1 cellular context compared by ENCODE assay signal in genomic region chr20:46709055-46709458, GRCh38.
TF ChIP-seq lines count a peak whose summit lies in the region.

No MANE protein-coding gene starts in this region.

TF ChIP-seq in HepG2, 621 proteins besides CTCF, POLR2A, EP300 and RAD21 (continued from another document and continues in another):
- TF ChIP-seq CC2D1A (CRISPR knock-in tag; IDR thresholded peaks at IDR 0.05) (no peak), KLF11 (CRISPR knock-in tag; IDR thresholded peaks at IDR 0.05) (peak; percentile 13; the same call in 1 of the 2 replicates), ZNF101 (CRISPR knock-in tag; IDR thresholded peaks at IDR 0.05; ENCODE audit: borderline replicate concordance, low read depth) (no peak), BORCS8-MEF2B (CRISPR knock-in tag; IDR thresholded peaks at IDR 0.05) (0 out of 2 replicates have a peak, but pooled peaks have one; percentile 4), RXRA (CRISPR knock-in tag; IDR thresholded peaks at IDR 0.05) (no peak), ZNF672 (CRISPR knock-in tag; IDR thresholded peaks at IDR 0.05) (no peak), TRIM24 (CRISPR knock-in tag; IDR thresholded peaks at IDR 0.05) (no peak), TAF1 (CRISPR knock-in tag; IDR thresholded peaks at IDR 0.05) (no peak), ATRX (CRISPR knock-in tag; IDR thresholded peaks at IDR 0.05; ENCODE audit: borderline replicate concordance) (no peak), ZNF292 (CRISPR knock-in tag; IDR thresholded peaks at IDR 0.05; ENCODE audit: borderline replicate concordance, low read depth) (0 out of 2 replicates have a peak, but pooled peaks have one; percentile 12), ZEB1 (IDR thresholded peaks at IDR 0.05; ENCODE audit: insufficient replicate concordance, low read depth) (no peak), ZNF678 (CRISPR knock-in tag; IDR thresholded peaks at IDR 0.05) (no peak), CBX5 (CRISPR knock-in tag; IDR thresholded peaks at IDR 0.05; ENCODE audit: borderline replicate concordance) (no peak), IRF2 (CRISPR knock-in tag; IDR thresholded peaks at IDR 0.05) (0 out of 2 replicates have a peak, but pooled peaks have one; percentile 3), NFE2L1 (CRISPR knock-in tag; IDR thresholded peaks at IDR 0.05; ENCODE audit: borderline replicate concordance) (no peak), MED8 (CRISPR knock-in tag; IDR thresholded peaks at IDR 0.05; ENCODE audit: insufficient replicate concordance) (no peak), ZNF207 (IDR thresholded peaks at IDR 0.05; ENCODE audit: borderline replicate concordance) (no peak), NCOA5 (CRISPR knock-in tag; IDR thresholded peaks at IDR 0.05) (no peak), FOXA1 (IDR thresholded peaks at IDR 0.05) (no peak), FOXA1 (CRISPR knock-in tag; IDR thresholded peaks at IDR 0.05) (no peak), GABPA (IDR thresholded peaks at IDR 0.05; ENCODE audit: low read depth, low read length) (no peak), GABPA (CRISPR knock-in tag; IDR thresholded peaks at IDR 0.05; ENCODE audit: low read depth) (no peak), HNRNPK (IDR thresholded peaks at IDR 0.05; ENCODE audit: low read depth, low read length, poor library complexity, severe bottlenecking) (no peak), ZNF629 (CRISPR knock-in tag; conservative IDR thresholded peaks at IDR 0.05) (no peak), NFE2 (CRISPR knock-in tag; IDR thresholded peaks at IDR 0.05) (no peak), CREBL2 (CRISPR knock-in tag; IDR thresholded peaks at IDR 0.05; ENCODE audit: borderline replicate concordance) (no peak), HDAC6 (IDR thresholded peaks at IDR 0.05; ENCODE audit: low read depth, low read length) (no peak), ZNF30 (CRISPR knock-in tag; IDR thresholded peaks at IDR 0.05) (no peak), ZNF780A (CRISPR knock-in tag; IDR thresholded peaks at IDR 0.05) (0 out of 2 replicates have a peak, but pooled peaks have one; percentile 21), ZNF567 (CRISPR knock-in tag; IDR thresholded peaks at IDR 0.05; ENCODE audit: borderline replicate concordance) (no peak), ZNF816 (CRISPR knock-in tag; IDR thresholded peaks at IDR 0.05; ENCODE audit: borderline replicate concordance) (no peak), ERF (CRISPR knock-in tag; IDR thresholded peaks at IDR 0.05) (no peak), FOXO1 (CRISPR knock-in tag; IDR thresholded peaks at IDR 0.05) (no peak), ZNF556 (CRISPR knock-in tag; IDR thresholded peaks at IDR 0.05; ENCODE audit: borderline replicate concordance) (no peak), RBM39 (IDR thresholded peaks at IDR 0.05; ENCODE audit: low read depth, low read length, poor library complexity, severe bottlenecking) (peak; percentile 22), ATM (IDR thresholded peaks at IDR 0.05; ENCODE audit: borderline replicate concordance) (no peak), FOSL1 (CRISPR knock-in tag; IDR thresholded peaks at IDR 0.05; ENCODE audit: borderline replicate concordance) (no peak), RARG (CRISPR knock-in tag; IDR thresholded peaks at IDR 0.05; ENCODE audit: low read depth) (no peak), SPEN (CRISPR knock-in tag; IDR thresholded peaks at IDR 0.05; ENCODE audit: low read depth) (no peak), MAFG (CRISPR knock-in tag; IDR thresholded peaks at IDR 0.05) (no peak), ARHGAP35 (CRISPR knock-in tag; IDR thresholded peaks at IDR 0.05; ENCODE audit: borderline replicate concordance) (no peak; the same call in 1 of the 2 replicates), ZNF775 (CRISPR knock-in tag; IDR thresholded peaks at IDR 0.05; ENCODE audit: borderline replicate concordance) (no peak), MTERF4 (CRISPR knock-in tag; IDR thresholded peaks at IDR 0.05) (0 out of 2 replicates have a peak, but pooled peaks have one; percentile 30), STAT5B (CRISPR knock-in tag; IDR thresholded peaks at IDR 0.05) (no peak), SKIL (CRISPR knock-in tag; IDR thresholded peaks at IDR 0.05; ENCODE audit: borderline replicate concordance) (no peak; the same call in 1 of the 2 replicates), KDM1A (CRISPR knock-in tag; IDR thresholded peaks at IDR 0.05) (no peak), PHF20 (CRISPR knock-in tag; IDR thresholded peaks at IDR 0.05) (no peak), ZNF124 (CRISPR knock-in tag; IDR thresholded peaks at IDR 0.05) (no peak), ZNF652 (CRISPR knock-in tag; IDR thresholded peaks at IDR 0.05; ENCODE audit: borderline replicate concordance, low read depth) (no peak), ZNF614 (CRISPR knock-in tag; IDR thresholded peaks at IDR 0.05; ENCODE audit: borderline replicate concordance) (no peak), LRRFIP1 (CRISPR knock-in tag; conservative IDR thresholded peaks at IDR 0.05) (no peak), AKAP8 (CRISPR knock-in tag; IDR thresholded peaks at IDR 0.05) (no peak)
- TF ChIP-seq, protein P1, sequence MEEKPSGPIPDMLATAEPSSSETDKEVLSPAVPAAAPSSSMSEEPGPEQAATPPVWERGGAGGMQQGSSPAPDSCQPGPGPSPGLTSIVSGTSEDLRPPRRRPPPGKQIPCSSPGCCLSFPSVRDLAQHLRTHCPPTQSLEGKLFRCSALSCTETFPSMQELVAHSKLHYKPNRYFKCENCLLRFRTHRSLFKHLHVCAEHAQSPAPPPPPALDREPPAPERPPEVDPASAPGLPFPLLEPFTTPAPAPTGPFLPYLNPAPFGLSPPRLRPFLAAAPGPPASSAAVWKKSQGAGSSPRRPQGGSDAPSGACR (CRISPR knock-in tag; IDR thresholded peaks at IDR 0.05): peak; percentile 3; the same call in 1 of the 2 replicates
- TF ChIP-seq, protein P2, sequence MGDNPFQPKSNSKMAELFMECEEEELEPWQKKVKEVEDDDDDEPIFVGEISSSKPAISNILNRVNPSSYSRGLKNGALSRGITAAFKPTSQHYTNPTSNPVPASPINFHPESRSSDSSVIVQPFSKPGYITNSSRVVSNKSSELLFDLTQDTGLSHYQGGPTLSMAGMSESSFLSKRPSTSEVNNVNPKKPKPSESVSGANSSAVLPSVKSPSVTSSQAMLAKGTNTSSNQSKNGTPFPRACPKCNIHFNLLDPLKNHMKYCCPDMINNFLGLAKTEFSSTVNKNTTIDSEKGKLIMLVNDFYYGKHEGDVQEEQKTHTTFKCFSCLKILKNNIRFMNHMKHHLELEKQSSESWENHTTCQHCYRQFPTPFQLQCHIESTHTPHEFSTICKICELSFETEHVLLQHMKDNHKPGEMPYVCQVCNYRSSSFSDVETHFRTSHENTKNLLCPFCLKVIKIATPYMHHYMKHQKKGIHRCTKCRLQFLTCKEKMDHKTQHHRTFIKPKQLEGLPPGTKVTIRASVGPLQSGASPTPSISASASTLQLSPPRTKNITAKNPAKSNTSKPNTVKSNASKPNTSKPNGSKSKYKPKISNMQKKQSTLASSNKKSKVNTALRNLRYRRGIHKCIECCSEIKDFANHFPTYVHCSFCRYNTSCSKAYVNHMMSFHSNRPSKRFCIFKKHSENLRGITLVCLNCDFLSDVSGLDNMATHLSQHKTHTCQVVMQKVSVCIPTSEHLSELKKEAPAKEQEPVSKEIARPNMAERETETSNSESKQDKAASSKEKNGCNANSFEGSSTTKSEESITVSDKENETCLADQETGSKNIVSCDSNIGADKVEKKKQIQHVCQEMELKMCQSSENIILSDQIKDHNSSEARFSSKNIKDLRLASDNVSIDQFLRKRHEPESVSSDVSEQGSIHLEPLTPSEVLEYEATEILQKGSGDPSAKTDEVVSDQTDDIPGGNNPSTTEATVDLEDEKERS (CRISPR knock-in tag; IDR thresholded peaks at IDR 0.05): 0 out of 2 replicates have a peak, but pooled peaks have one; percentile 11
- TF ChIP-seq, protein P3, sequence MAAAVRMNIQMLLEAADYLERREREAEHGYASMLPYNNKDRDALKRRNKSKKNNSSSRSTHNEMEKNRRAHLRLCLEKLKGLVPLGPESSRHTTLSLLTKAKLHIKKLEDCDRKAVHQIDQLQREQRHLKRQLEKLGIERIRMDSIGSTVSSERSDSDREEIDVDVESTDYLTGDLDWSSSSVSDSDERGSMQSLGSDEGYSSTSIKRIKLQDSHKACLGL (CRISPR knock-in tag; IDR thresholded peaks at IDR 0.05): no peak
- TF ChIP-seq, protein P4, sequence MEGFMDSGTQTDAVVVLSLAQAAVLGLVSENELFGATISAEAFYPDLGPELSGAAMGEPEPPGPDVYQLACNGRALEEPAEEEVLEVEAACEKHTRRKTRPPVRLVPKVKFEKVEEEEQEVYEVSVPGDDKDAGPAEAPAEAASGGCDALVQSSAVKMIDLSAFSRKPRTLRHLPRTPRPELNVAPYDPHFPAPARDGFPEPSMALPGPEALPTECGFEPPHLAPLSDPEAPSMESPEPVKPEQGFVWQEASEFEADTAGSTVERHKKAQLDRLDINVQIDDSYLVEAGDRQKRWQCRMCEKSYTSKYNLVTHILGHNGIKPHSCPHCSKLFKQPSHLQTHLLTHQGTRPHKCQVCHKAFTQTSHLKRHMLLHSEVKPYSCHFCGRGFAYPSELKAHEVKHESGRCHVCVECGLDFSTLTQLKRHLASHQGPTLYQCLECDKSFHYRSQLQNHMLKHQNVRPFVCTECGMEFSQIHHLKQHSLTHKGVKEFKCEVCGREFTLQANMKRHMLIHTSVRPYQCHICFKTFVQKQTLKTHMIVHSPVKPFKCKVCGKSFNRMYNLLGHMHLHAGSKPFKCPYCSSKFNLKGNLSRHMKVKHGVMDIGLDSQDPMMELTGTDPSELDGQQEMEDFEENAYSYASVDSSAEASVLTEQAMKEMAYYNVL (CRISPR knock-in tag; IDR thresholded peaks at IDR 0.05; ENCODE audit: borderline replicate concordance): no peak
- TF ChIP-seq, protein P5, sequence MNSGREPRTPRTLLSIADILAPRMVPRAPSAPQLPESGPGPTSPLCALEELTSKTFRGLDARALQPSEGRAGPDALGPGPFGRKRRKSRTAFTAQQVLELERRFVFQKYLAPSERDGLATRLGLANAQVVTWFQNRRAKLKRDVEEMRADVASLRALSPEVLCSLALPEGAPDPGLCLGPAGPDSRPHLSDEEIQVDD (CRISPR knock-in tag; IDR thresholded peaks at IDR 0.05; ENCODE audit: borderline replicate concordance): no peak
- TF ChIP-seq, protein P6, sequence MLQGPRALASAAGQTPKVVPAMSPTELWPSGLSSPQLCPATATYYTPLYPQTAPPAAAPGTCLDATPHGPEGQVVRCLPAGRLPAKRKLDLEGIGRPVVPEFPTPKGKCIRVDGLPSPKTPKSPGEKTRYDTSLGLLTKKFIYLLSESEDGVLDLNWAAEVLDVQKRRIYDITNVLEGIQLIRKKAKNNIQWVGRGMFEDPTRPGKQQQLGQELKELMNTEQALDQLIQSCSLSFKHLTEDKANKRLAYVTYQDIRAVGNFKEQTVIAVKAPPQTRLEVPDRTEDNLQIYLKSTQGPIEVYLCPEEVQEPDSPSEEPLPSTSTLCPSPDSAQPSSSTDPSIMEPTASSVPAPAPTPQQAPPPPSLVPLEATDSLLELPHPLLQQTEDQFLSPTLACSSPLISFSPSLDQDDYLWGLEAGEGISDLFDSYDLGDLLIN (CRISPR knock-in tag; IDR thresholded peaks at IDR 0.05; ENCODE audit: borderline replicate concordance): no peak
- TF ChIP-seq, protein P7, sequence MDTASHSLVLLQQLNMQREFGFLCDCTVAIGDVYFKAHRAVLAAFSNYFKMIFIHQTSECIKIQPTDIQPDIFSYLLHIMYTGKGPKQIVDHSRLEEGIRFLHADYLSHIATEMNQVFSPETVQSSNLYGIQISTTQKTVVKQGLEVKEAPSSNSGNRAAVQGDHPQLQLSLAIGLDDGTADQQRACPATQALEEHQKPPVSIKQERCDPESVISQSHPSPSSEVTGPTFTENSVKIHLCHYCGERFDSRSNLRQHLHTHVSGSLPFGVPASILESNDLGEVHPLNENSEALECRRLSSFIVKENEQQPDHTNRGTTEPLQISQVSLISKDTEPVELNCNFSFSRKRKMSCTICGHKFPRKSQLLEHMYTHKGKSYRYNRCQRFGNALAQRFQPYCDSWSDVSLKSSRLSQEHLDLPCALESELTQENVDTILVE (CRISPR knock-in tag; IDR thresholded peaks at IDR 0.05): no peak
